ENCODE assay signal across 8 cellular contexts in genomic region chr18:32091724-32092421, GRCh38. TPM values are rescaled to one million over a fixed set of nuclear protein-coding genes. Genes with fewer than 3 reads are reported as not detected.
A peak's percentile ranks its signal among the peaks of the same experiment; 100 is the strongest.
DNase-seq lines count a peak whose midpoint lies in the region; ATAC-seq, FAIRE-seq and TF ChIP-seq lines count a peak whose summit lies in the region.

TSS of gene RNF138 (plus strand) at chr18:32091874. CDS start at chr18:32092777, 903 bp downstream.

- H3K4me1 Mint-ChIP-seq in activated naive CD8-positive, alpha-beta T cell (ENCODE audit: low read depth) = peaks cover 45% of the 10 kb centered on the region

- H3K9me3 Mint-ChIP-seq in activated naive CD8-positive, alpha-beta T cell (ENCODE audit: low read depth) = no peaks in the 10 kb centered on the region

- TF ChIP-seq CTCF in GM10266 (IDR thresholded peaks at IDR 0.05; ENCODE audit: control insufficient read depth, insufficient read depth, low read depth, missing control alignments) (no peak), pancreas (IDR thresholded peaks at IDR 0.05) (no peak), thyroid gland (IDR thresholded peaks at IDR 0.05) (no peak)

- ATAC-seq in HG02623 (IDR thresholded peaks at IDR 0.05; ENCODE audit: unreplicated experiment) (peak; percentile 49), pancreas (peak; percentile 68 to 85 (median 75))

- H3K4me1 ChIP-seq in pancreas = peaks cover 13 to 35% (median 17%) of the 10 kb centered on the region in 3 donors
- peaks cover 12 to 15% of the 10 kb centered on the region in 2 donors for H3K4me1 ChIP-seq in thyroid gland

- H3K36me3 Mint-ChIP-seq in activated naive CD8-positive, alpha-beta T cell = peaks cover 18% of the 10 kb centered on the region

- TF ChIP-seq POLR2A in thyroid gland (IDR thresholded peaks at IDR 0.05) = peak; percentile 31 to 72

- 0 to 1% methylated on average over 67 to 75 of the region's 75 CpGs for WGBS in pancreas, 2 donors
- WGBS in thyroid gland, 2 donors = 1% methylated on average over 54 to 61 of the region's 75 CpGs

- H3K9me3 ChIP-seq in pancreas = no peaks in the 10 kb centered on the region
- no peaks in the 10 kb centered on the region for H3K9me3 ChIP-seq in thyroid gland

- peak; percentile 81 for DNase-seq in GM10266 (ENCODE audit: extremely low spot score)
- DNase-seq in NCI-H1105 (lab: John Stamatoyannopoulos, UW) = peak; percentile 79
- DNase-seq in SKM-1 treated with dmso at 0.1 percent for 144 hours (lab: John Stamatoyannopoulos, UW; ENCODE audit: unreplicated experiment) = peak; percentile 64
- DNase-seq in head of caudate nucleus = peak; percentile 75 to 96 (median 89)
- peak; percentile 84 to 93 (median 89) for DNase-seq in pancreas
- DNase-seq in thyroid gland = peak; percentile 87 to 88

- H3K4me3 ChIP-seq in pancreas (peak within 1 kb of the TSS; percentile 68 to 94 (median 80)), thyroid gland (replicated peaks in 1 of 3) (peak within 1 kb of the TSS; percentile 35 to 94 (median 88))

- no peaks in the 10 kb centered on the region for H3K27me3 ChIP-seq in pancreas
- H3K27me3 ChIP-seq in thyroid gland = no peaks in the 10 kb centered on the region

- H3K4me3 Mint-ChIP-seq in activated naive CD8-positive, alpha-beta T cell = peak within 1 kb of the TSS; percentile 96

- peak within 1 kb of the TSS; percentile 98 for H3K27ac Mint-ChIP-seq in activated naive CD8-positive, alpha-beta T cell

- H3K27ac ChIP-seq in pancreas (peak within 1 kb of the TSS; percentile 99 to 100 (median 100)), thyroid gland (peak within 1 kb of the TSS; percentile 99 to 100 (median 100))

- intact Hi-C loops in head of caudate nucleus (cut with DNase I) (loop anchor here (5.0 kb wide), 2 partner anchors 70 to 150 kb away; partner anchors contain the start of gene TRAPPC8), pancreas (cut with DNase I) (no loop called here), thyroid gland (cut with DNase I) (no loop called here)

- no peak for FAIRE-seq in pancreas (lab: Jason Lieb, UNC)

- H3K36me3 ChIP-seq in pancreas = no peaks in the 10 kb centered on the region
- no peaks in the 10 kb centered on the region for H3K36me3 ChIP-seq in thyroid gland

- H3K27me3 Mint-ChIP-seq in activated naive CD8-positive, alpha-beta T cell = no peaks in the 10 kb centered on the region

RNA-seq across cellular contexts. Expression of gene RNF138, which starts in this region (rescaled TPM):
- 10 to 100 TPM in 5 of 6 donors, 1 to 10 TPM in 1; 8.4 to 20.0 (median 14.4) TPM for total RNA-seq in pancreas
- 1 to 10 TPM; 4.4 to 9.9 TPM for polyA plus RNA-seq in pancreas
- 10 to 100 TPM; 10.7 to 62.7 (median 27.4) TPM for total RNA-seq in thyroid gland

Comparison
In these comparisons a context has a peak if more than half of its experiments do, and no peak if none do; other contexts are left out.
1. Peak in every context shown above with its lines: DNase-seq, ATAC-seq, H3K4me3 ChIP-seq and H3K27ac ChIP-seq.